Comparison of ENCODE assay signal across 2 cellular contexts in genomic region chr7:155032978-155033377, GRCh38.
TF ChIP-seq lines count a peak whose summit lies in the region.

No MANE protein-coding gene starts in this region.

TF ChIP-seq in HCT116, 20 proteins besides CTCF, POLR2A, EP300 and RAD21:
- TF ChIP-seq MAX (IDR thresholded peaks at IDR 0.05) (no peak), ATF3 (IDR thresholded peaks at IDR 0.05) (no peak), CEBPB (IDR thresholded peaks at IDR 0.05; ENCODE audit: low read depth) (no peak), ZFX (IDR thresholded peaks at IDR 0.05) (no peak), FOSL1 (IDR thresholded peaks at IDR 0.05; ENCODE audit: low read depth) (no peak), SP1 (IDR thresholded peaks at IDR 0.05; ENCODE audit: low read depth) (no peak), EZH2phosphoT487 (IDR thresholded peaks at IDR 0.05; ENCODE audit: borderline replicate concordance) (no peak), POLR2AphosphoS5 (IDR thresholded peaks at IDR 0.05; ENCODE audit: low read depth, low read length) (no peak)

TF ChIP-seq in H1, 55 proteins besides CTCF, POLR2A, EP300 and RAD21:
- TF ChIP-seq SP1 (IDR thresholded peaks at IDR 0.05; ENCODE audit: low read depth, low read length): no peak
- TF ChIP-seq EZH2 (IDR thresholded peaks at IDR 0.05; ENCODE audit: low read depth, low read length, severe bottlenecking): no peak
- no peak for TF ChIP-seq KDM5A (IDR thresholded peaks at IDR 0.05; ENCODE audit: low read length)
- TF ChIP-seq CTBP2 (IDR thresholded peaks at IDR 0.05; ENCODE audit: borderline replicate concordance, insufficient read depth, insufficient read length, low read length): no peak
- no peak for TF ChIP-seq NANOG (IDR thresholded peaks at IDR 0.05; ENCODE audit: insufficient read depth, low read depth, low read length, poor library complexity, severe bottlenecking)
- no peak for TF ChIP-seq GABPA (IDR thresholded peaks at IDR 0.05; ENCODE audit: borderline replicate concordance, insufficient read depth, low read length)
- TF ChIP-seq POLR2AphosphoS5 (IDR thresholded peaks at IDR 0.05; ENCODE audit: low read depth, low read length): no peak
- no peak for TF ChIP-seq SIX5 (IDR thresholded peaks at IDR 0.05; ENCODE audit: low read depth, low read length)
- no peak for TF ChIP-seq USF2 (IDR thresholded peaks at IDR 0.05; ENCODE audit: low read length)
- TF ChIP-seq SUZ12 (IDR thresholded peaks at IDR 0.05; ENCODE audit: low read length): no peak
- TF ChIP-seq ATF2 (IDR thresholded peaks at IDR 0.05; ENCODE audit: low read length): no peak
- no peak for TF ChIP-seq SAP30 (IDR thresholded peaks at IDR 0.05; ENCODE audit: insufficient read depth, insufficient replicate concordance, low read length)
- TF ChIP-seq ASH2L (IDR thresholded peaks at IDR 0.05; ENCODE audit: low read length): no peak
- TF ChIP-seq ATF3 (IDR thresholded peaks at IDR 0.05; ENCODE audit: insufficient read depth, low read depth, low read length): no peak
